ENCODE assay signal across 15 cellular contexts in the genomic region with DNA sequence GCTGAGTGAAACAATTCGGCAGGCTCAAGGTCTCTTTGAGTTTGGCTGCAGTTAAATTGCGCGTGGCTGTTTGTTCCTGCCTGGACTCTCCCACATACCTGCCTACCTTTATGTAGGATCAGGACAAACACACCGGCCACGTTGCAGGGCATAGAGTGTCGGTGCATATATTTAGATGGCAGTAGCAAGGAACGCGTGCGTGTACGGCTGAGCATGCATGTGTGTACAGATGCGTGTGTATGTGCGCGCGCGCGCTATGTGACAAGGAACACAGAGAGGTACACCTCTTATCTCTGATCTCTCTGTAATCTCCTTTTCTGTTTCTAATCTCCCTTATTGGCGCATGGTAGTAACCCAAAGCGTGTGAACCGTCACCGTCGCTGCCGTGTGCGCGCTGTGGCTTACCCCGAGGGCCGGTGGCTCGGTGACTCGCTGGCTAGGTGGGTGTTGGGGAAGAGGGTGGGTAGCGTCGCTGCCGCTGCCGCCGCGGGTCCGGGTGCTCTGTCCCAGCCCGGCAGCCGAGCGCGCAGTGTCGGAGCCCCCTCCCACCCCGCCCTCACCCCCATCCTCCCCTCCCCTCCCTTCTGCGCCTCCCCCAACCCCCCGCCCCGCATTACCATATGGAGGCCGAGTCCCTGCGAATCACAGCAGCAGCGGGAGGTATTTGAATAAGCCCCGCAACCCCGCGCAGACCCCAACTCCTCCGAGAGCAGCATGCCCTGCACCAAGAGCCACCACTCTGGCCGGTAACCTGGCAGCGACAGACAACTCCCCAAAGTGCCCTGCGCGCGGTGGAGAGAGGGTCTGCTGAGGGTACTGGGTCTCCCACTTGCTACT.
DNase-seq lines count a peak whose midpoint lies in the region; ATAC-seq and TF ChIP-seq lines count a peak whose summit lies in the region.
"Had no signal": no experiment of that assay in that cellular context is flagged by ENCODE, and none has a peak within 500 bp of the region (broad histone marks: within the 10 kb centered on the region; RNA-seq: fewer than 3 reads in every experiment).

No MANE protein-coding gene starts in this region.

- H3K4me3 ChIP-seq in coronary artery = peak overlapping the region; percentile 33
- H3K4me3 ChIP-seq: ovary had no signal

- intact Hi-C loops in posterior cingulate gyrus (cut with DNase I) = no loop called here

- peak; percentile 63 to 68 for DNase-seq in NCI-H524 (lab: John Stamatoyannopoulos, UW)
- no peak for DNase-seq in NCI-H524 treated with DMSO at 0.1 percent for 48 hours (lab: John Stamatoyannopoulos, UW)
- DNase-seq in NCI-H748 treated with DMSO at 0.1 percent for 48 hours (lab: John Stamatoyannopoulos, UW) = peak; percentile 34
- DNase-seq in coronary artery (ENCODE audit: low spot score) = no peak
- DNase-seq in posterior cingulate gyrus = peak in 6 of 10 donors; percentile 25 to 90 (median 74)
- no peak for DNase-seq in stimulated activated naive CD4-positive, alpha-beta T cell treated with Interleukin-2 at 50 U/mL for 16 hours (lab: John Stamatoyannopoulos, UW)
- DNase-seq: activated B cell treated with CpG ODN at 0.5 μM for 24 hours; cortex of kidney; KBM-7; ovary; stimulated activated naive CD4-positive, alpha-beta T cell had no signal

- no peak for TF ChIP-seq CTCF in coronary artery (IDR thresholded peaks at IDR 0.05)

- H3K27ac ChIP-seq in coronary artery = no peak overlapping the region
- H3K27ac ChIP-seq: ovary had no signal

- ATAC-seq in HG02870 (IDR thresholded peaks at IDR 0.05; ENCODE audit: unreplicated experiment) (no peak), HG03442 (IDR thresholded peaks at IDR 0.05; ENCODE audit: unreplicated experiment) (no peak)
- ATAC-seq: activated T-helper 17 cell treated with anti-CD3 and anti-CD28 coated beads, Interleukin-2, amount 50 U/mL, for 72 hours; Right ventricle myocardium inferior had no signal

Comparison
In these comparisons a context has a peak if more than half of its experiments do, and no peak if none do; other contexts are left out.
1. DNase-seq: peak in NCI-H524 (2 of 2), NCI-H748 treated with DMSO at 0.1 percent for 48 hours (single experiment) and posterior cingulate gyrus (6 of 10); none in NCI-H524 treated with DMSO at 0.1 percent for 48 hours (single experiment), coronary artery (single experiment) and stimulated activated naive CD4-positive, alpha-beta T cell treated with Interleukin-2 at 50 U/mL for 16 hours (single experiment).